26 cellular contexts compared by ENCODE assay signal in genomic region chr15:61299060-61299763, GRCh38.
DNase-seq lines count a peak whose midpoint lies in the region; ATAC-seq and TF ChIP-seq lines count a peak whose summit lies in the region.
"Had no signal": no experiment of that assay in that cellular context is flagged by ENCODE, and none has a peak within 500 bp of the region (broad histone marks: within the 10 kb centered on the region; RNA-seq: fewer than 3 reads in every experiment).

No MANE protein-coding gene starts in this region.

- no peak overlapping the region for H3K27ac ChIP-seq in right atrium auricular region
- peak overlapping the region; percentile 11 for H3K27ac ChIP-seq in upper lobe of right lung
- H3K27ac ChIP-seq: HL-60, KMS-11, PC-9 had no signal

- intact Hi-C loops in Right ventricle myocardium superior (cut with DNase I) (no loop called here), upper lobe of right lung (cut with DNase I) (no loop called here)

- H3K36me3 ChIP-seq in right atrium auricular region (no peaks in the 10 kb centered on the region), upper lobe of right lung (no peaks in the 10 kb centered on the region)
- H3K36me3 ChIP-seq: BE2C had no signal

- no peaks in the 10 kb centered on the region for H3K27me3 ChIP-seq in right atrium auricular region
- no peaks in the 10 kb centered on the region for H3K27me3 ChIP-seq in upper lobe of right lung
- H3K27me3 ChIP-seq: BE2C had no signal

- ATAC-seq in Right ventricle myocardium superior (ENCODE audit: poor library complexity) (peak; percentile 41), omental fat pad (ENCODE audit: low FRiP score) (peak; percentile 85), upper lobe of right lung (peak; percentile 91)
- ATAC-seq: HCT116 had no signal

- H3K9me3 ChIP-seq in right atrium auricular region (no peaks in the 10 kb centered on the region), upper lobe of right lung (no peaks in the 10 kb centered on the region)
- H3K9me3 ChIP-seq: BE2C had no signal

- H3K4me3 ChIP-seq in right atrium auricular region: no peak overlapping the region
- no peak overlapping the region for H3K4me3 ChIP-seq in upper lobe of right lung
- H3K4me3 ChIP-seq: PC-9 had no signal

- no peaks in the 10 kb centered on the region for H3K4me1 ChIP-seq in right atrium auricular region
- H3K4me1 ChIP-seq in upper lobe of right lung: peaks cover 5% of the 10 kb centered on the region
- H3K4me1 ChIP-seq: BE2C had no signal

- TF ChIP-seq CTCF in right atrium auricular region (IDR thresholded peaks at IDR 0.05) (no peak), omental fat pad (IDR thresholded peaks at IDR 0.05) (no peak), upper lobe of right lung (IDR thresholded peaks at IDR 0.05) (no peak)

- DNase-seq in Right ventricle myocardium superior (no peak), right atrium auricular region (ENCODE audit: low spot score) (no peak), left kidney (ENCODE audit: low read depth, low spot score) (peak; percentile 8), omental fat pad (ENCODE audit: low spot score) (no peak), upper lobe of right lung (no peak), T-helper 2 cell (no peak)
- DNase-seq in activated CD4-positive, CD25-positive, alpha-beta regulatory T cell treated with anti-CD3 and anti-CD28 coated beads, Interleukin-2, amount 50 U/mL, for 72 hours: no peak
- no peak for DNase-seq in activated naive CD4-positive, alpha-beta T cell (lab: John Stamatoyannopoulos, UW)
- DNase-seq: 8988T; ACHN; BE2C; Calu3; CD8-positive, alpha-beta memory T cell; DMS153; DND-41; MM.1S; NCI-H2029; NCI-H446 treated with DMSO at 0.1 percent for 48 hours; NCI-H526; NCI-H82; NK-92 treated with Interleukin-12 subunit alpha and Interleukin-12 subunit beta, amount 100 ng/mL, for 24 hours; PC-9; SHP77 treated with DMSO at 0.1 percent for 48 hours had no signal

Comparison
In these comparisons a context has a peak if more than half of its experiments do, and no peak if none do; other contexts are left out.
1. ATAC-seq: peak in every context shown above with its lines; median percentile 91 in upper lobe of right lung; 85 in omental fat pad; 41 in Right ventricle myocardium superior.